14 cellular contexts compared by ENCODE assay signal in genomic region chr7:26843696-26844095, GRCh38. TPM values are rescaled to one million over a fixed set of nuclear protein-coding genes. Genes with fewer than 3 reads are reported as not detected.
DNase-seq lines count a peak whose midpoint lies in the region; ATAC-seq and TF ChIP-seq lines count a peak whose summit lies in the region.
"Had no signal": no experiment of that assay in that cellular context is flagged by ENCODE, and none has a peak within 500 bp of the region (broad histone marks: within the 10 kb centered on the region; RNA-seq: fewer than 3 reads in every experiment).

No MANE protein-coding gene starts in this region.

- no peak overlapping the region for H3K27ac Mint-ChIP-seq in HFFc6
- H3K27ac Mint-ChIP-seq: activated CD4-positive, alpha-beta T cell treated with anti-CD3 and anti-CD28 coated beads for 36 hours; IgD-negative memory B cell had no signal

- peak; percentile 13 for DNase-seq in AG10803 (ENCODE audit: low read depth)
- DNase-seq in HFFc6: no peak
- DNase-seq in RKO (ENCODE audit: low spot score): peak; percentile 52
- DNase-seq in fibroblast of mammary gland (ENCODE audit: low read depth): peak; percentile 49
- DNase-seq in NCI-H2081 treated with DMSO at 0.1 percent for 48 hours (lab: John Stamatoyannopoulos, UW): no peak
- no peak for DNase-seq in cerebellum (ENCODE audit: low spot score)
- no peak for DNase-seq in DMS79 treated with DMSO at 0.1 percent for 48 hours (lab: John Stamatoyannopoulos, UW)
- DNase-seq: activated CD4-positive, alpha-beta T cell treated with anti-CD3 and anti-CD28 coated beads for 36 hours; activated effector memory CD4-positive, alpha-beta T cell treated with anti-CD3 and anti-CD28 coated beads, Interleukin-2, amount 50 U/mL, for 16 hours; hippocampal formation; stimulated activated CD8-positive, alpha-beta memory T cell treated with anti-CD3 and anti-CD28 coated beads, Interleukin-4, amount 100 ng/mL, for 48 hours had no signal

- H3K9me3 Mint-ChIP-seq in HFFc6: no peaks in the 10 kb centered on the region
- H3K9me3 Mint-ChIP-seq: IgD-negative memory B cell had no signal

- no peak overlapping the region for H3K4me3 Mint-ChIP-seq in HFFc6
- H3K4me3 Mint-ChIP-seq: activated CD4-positive, alpha-beta T cell treated with anti-CD3 and anti-CD28 coated beads for 36 hours; IgD-negative memory B cell had no signal

- no peaks in the 10 kb centered on the region for H3K4me1 Mint-ChIP-seq in HFFc6 (ENCODE audit: low read depth)
- H3K4me1 Mint-ChIP-seq: activated CD4-positive, alpha-beta T cell treated with anti-CD3 and anti-CD28 coated beads for 36 hours; IgD-negative memory B cell had no signal

- no peaks in the 10 kb centered on the region for H3K27me3 Mint-ChIP-seq in HFFc6 (ENCODE audit: insufficient read depth)
- H3K27me3 Mint-ChIP-seq: IgD-negative memory B cell had no signal

- no peak for ATAC-seq in GM18867 (IDR thresholded peaks at IDR 0.05; ENCODE audit: unreplicated experiment)
- ATAC-seq: activated CD4-positive, alpha-beta T cell treated with anti-CD3 and anti-CD28 coated beads for 36 hours had no signal

- no peak overlapping the region for H3K4me3 ChIP-seq in AG10803 (ENCODE audit: low read length)
- H3K4me3 ChIP-seq in fibroblast of mammary gland (ENCODE audit: control insufficient read depth, low read depth, low read length): no peak overlapping the region
- H3K4me3 ChIP-seq: coronary artery had no signal

- no peaks in the 10 kb centered on the region for H3K36me3 Mint-ChIP-seq in HFFc6 (ENCODE audit: low read depth)

- peak; percentile 29 for TF ChIP-seq CTCF in AG10803 (conservative IDR thresholded peaks at IDR 0.05; ENCODE audit: low read length)
- peak; percentile 52 for TF ChIP-seq CTCF in HFFc6 (IDR thresholded peaks at IDR 0.05)
- TF ChIP-seq CTCF in fibroblast of mammary gland (conservative IDR thresholded peaks at IDR 0.05; ENCODE audit: control insufficient read depth, insufficient read depth, low read depth, low read length): peak; percentile 29

RNA-seq across cellular contexts. Expression of gene SKAP2, which starts 20.7 kb away (rescaled TPM):
- total RNA-seq in HFFc6 (2021; fragmentation: NEBNext Ultra II Directional; extraction: Animal tissue kit (Norgen Biotek cat#: 25700)): 10 to 100 TPM in 2 of 6 experiments, 1 to 10 TPM in 4; 7.2 to 12.3 (median 9.1) TPM
- 2.4 TPM for total RNA-seq in cerebellum

Comparison
In these comparisons a context has a peak if more than half of its experiments do, and no peak if none do; other contexts are left out.
1. DNase-seq: peak in AG10803 (single experiment), RKO (single experiment) and fibroblast of mammary gland (single experiment); none in HFFc6 (single experiment), NCI-H2081 treated with DMSO at 0.1 percent for 48 hours (single experiment), cerebellum (single experiment) and DMS79 treated with DMSO at 0.1 percent for 48 hours (single experiment).
2. Peak in every context shown above with its lines, with median percentiles within 50 percentile points of each other: CTCF ChIP-seq.